ENCODE assay signal across 2 cellular contexts in genomic region chr12:7128681-7129593, GRCh38.
TF ChIP-seq lines count a peak whose summit lies in the region.

A gene with protein sequence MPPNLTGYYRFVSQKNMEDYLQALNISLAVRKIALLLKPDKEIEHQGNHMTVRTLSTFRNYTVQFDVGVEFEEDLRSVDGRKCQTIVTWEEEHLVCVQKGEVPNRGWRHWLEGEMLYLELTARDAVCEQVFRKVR (minus strand): TSS chr12:7128889. CDS start chr12:7128775, 114 bp downstream.

TF ChIP-seq in SK-N-SH, 30 proteins besides CTCF, POLR2A, EP300 and RAD21 (continued from another document):
- TF ChIP-seq USF2 (IDR thresholded peaks at IDR 0.05; ENCODE audit: borderline replicate concordance, low read depth, low read length), result no peak
- TF ChIP-seq NFIC (IDR thresholded peaks at IDR 0.05; ENCODE audit: borderline replicate concordance), result no peak
- no peak for TF ChIP-seq FOXM1 (IDR thresholded peaks at IDR 0.05; ENCODE audit: low read depth)
- no peak for TF ChIP-seq GATA2 (CRISPR knock-in tag; IDR thresholded peaks at IDR 0.05)
- TF ChIP-seq SIN3A (IDR thresholded peaks at IDR 0.05; ENCODE audit: borderline replicate concordance, low read depth, low read length), result no peak
- no peak for TF ChIP-seq TAF1 (IDR thresholded peaks at IDR 0.05; ENCODE audit: borderline replicate concordance, low read depth, low read length)
- no peak for TF ChIP-seq RCOR1 (IDR thresholded peaks at IDR 0.05; ENCODE audit: low read length)
- TF ChIP-seq FOSL2 (IDR thresholded peaks at IDR 0.05; ENCODE audit: borderline replicate concordance, low read depth), result no peak
- no peak for TF ChIP-seq RFX5 (IDR thresholded peaks at IDR 0.05; ENCODE audit: low read length)
- no peak for TF ChIP-seq FOXJ3 (CRISPR knock-in tag; IDR thresholded peaks at IDR 0.05)
- no peak for TF ChIP-seq GABPA (IDR thresholded peaks at IDR 0.05; ENCODE audit: low read depth)

TF ChIP-seq in SK-N-SH treated with all-trans-retinoic acid at 6 μM for 48 hours, 23 proteins besides CTCF, POLR2A, EP300 and RAD21 (continued from another document):
- TF ChIP-seq, protein P1, sequence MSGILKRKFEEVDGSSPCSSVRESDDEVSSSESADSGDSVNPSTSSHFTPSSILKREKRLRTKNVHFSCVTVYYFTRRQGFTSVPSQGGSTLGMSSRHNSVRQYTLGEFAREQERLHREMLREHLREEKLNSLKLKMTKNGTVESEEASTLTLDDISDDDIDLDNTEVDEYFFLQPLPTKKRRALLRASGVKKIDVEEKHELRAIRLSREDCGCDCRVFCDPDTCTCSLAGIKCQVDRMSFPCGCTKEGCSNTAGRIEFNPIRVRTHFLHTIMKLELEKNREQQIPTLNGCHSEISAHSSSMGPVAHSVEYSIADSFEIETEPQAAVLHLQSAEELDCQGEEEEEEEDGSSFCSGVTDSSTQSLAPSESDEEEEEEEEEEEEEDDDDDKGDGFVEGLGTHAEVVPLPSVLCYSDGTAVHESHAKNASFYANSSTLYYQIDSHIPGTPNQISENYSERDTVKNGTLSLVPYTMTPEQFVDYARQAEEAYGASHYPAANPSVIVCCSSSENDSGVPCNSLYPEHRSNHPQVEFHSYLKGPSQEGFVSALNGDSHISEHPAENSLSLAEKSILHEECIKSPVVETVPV (CRISPR knock-in tag; IDR thresholded peaks at IDR 0.05), result no peak
- no peak for TF ChIP-seq SNAI2 (CRISPR knock-in tag; IDR thresholded peaks at IDR 0.05)
- TF ChIP-seq ZNF70 (CRISPR knock-in tag; IDR thresholded peaks at IDR 0.05), result no peak
- no peak for TF ChIP-seq PATZ1 (CRISPR knock-in tag; IDR thresholded peaks at IDR 0.05; ENCODE audit: borderline replicate concordance)
- TF ChIP-seq ARNTL (CRISPR knock-in tag; IDR thresholded peaks at IDR 0.05; ENCODE audit: borderline replicate concordance, low read depth), result no peak
- no peak for TF ChIP-seq CSDC2 (CRISPR knock-in tag; IDR thresholded peaks at IDR 0.05)
- TF ChIP-seq TOX (CRISPR knock-in tag; IDR thresholded peaks at IDR 0.05; ENCODE audit: borderline replicate concordance), result no peak
- no peak for TF ChIP-seq ZNF565 (CRISPR knock-in tag; conservative IDR thresholded peaks at IDR 0.05; ENCODE audit: low read depth)
- no peak for TF ChIP-seq BACH2 (CRISPR knock-in tag; IDR thresholded peaks at IDR 0.05; ENCODE audit: borderline replicate concordance)
- no peak for TF ChIP-seq ZC3H10 (CRISPR knock-in tag; IDR thresholded peaks at IDR 0.05)
- TF ChIP-seq ISL1 (CRISPR knock-in tag; IDR thresholded peaks at IDR 0.05), result no peak
- no peak for TF ChIP-seq ESRRG (CRISPR knock-in tag; IDR thresholded peaks at IDR 0.05)
